Comparison of ENCODE assay signal across 8 cellular contexts in genomic region chr12:132471011-132471857, GRCh38. TPM values are rescaled to one million over a fixed set of nuclear protein-coding genes. Genes with fewer than 3 reads are reported as not detected.
DNase-seq lines count a peak whose midpoint lies in the region; ATAC-seq and TF ChIP-seq lines count a peak whose summit lies in the region.
"Had no signal": no experiment of that assay in that cellular context is flagged by ENCODE, and none has a peak within 500 bp of the region (broad histone marks: within the 10 kb centered on the region; RNA-seq: fewer than 3 reads in every experiment).

No MANE protein-coding gene starts in this region.

- no peak overlapping the region for H3K4me2 ChIP-seq in neural progenitor cell

- no peak overlapping the region for H3K4me3 ChIP-seq in neural progenitor cell

- no peaks in the 10 kb centered on the region for H3K9me3 ChIP-seq in neural progenitor cell (ENCODE audit: low read depth)

- DNase-seq in neural progenitor cell (ENCODE audit: low spot score) (no peak), glutamatergic neuron (no peak), middle frontal gyrus (ENCODE audit: extremely low spot score, low spot score) (no peak)
- DNase-seq: NCI-H446 treated with DMSO at 0.1 percent for 48 hours had no signal

- H3K4me1 Mint-ChIP-seq in IgD-negative memory B cell = peaks cover 27 to 34% (median 30%) of the 10 kb centered on the region in 3 donors
- H3K4me1 Mint-ChIP-seq in activated T-helper 17 cell treated with anti-CD3 and anti-CD28 coated beads, Interleukin-2, amount 50 U/mL, for 72 hours = peaks cover 28% of the 10 kb centered on the region
- peaks cover 17% of the 10 kb centered on the region for H3K4me1 Mint-ChIP-seq in neural progenitor cell
- peaks cover 12% of the 10 kb centered on the region for H3K4me1 Mint-ChIP-seq in glutamatergic neuron (ENCODE audit: low read depth, unreplicated experiment)

- ATAC-seq in GM18505 (IDR thresholded peaks at IDR 0.05; ENCODE audit: unreplicated experiment) (no peak), GM18873 (IDR thresholded peaks at IDR 0.05; ENCODE audit: low FRiP score, unreplicated experiment) (no peak)
- peak; percentile 31 for ATAC-seq in activated T-helper 17 cell treated with anti-CD3 and anti-CD28 coated beads, Interleukin-2, amount 50 U/mL, for 72 hours (replicated peaks)

- H3K27me3 Mint-ChIP-seq in IgD-negative memory B cell (peaks cover 4% of the 10 kb centered on the region), neural progenitor cell (ENCODE audit: insufficient read depth, low read depth) (peaks cover 11% of the 10 kb centered on the region), glutamatergic neuron (ENCODE audit: unreplicated experiment) (peaks cover 8% of the 10 kb centered on the region)
- H3K27me3 Mint-ChIP-seq in activated T-helper 17 cell treated with anti-CD3 and anti-CD28 coated beads, Interleukin-2, amount 50 U/mL, for 72 hours = peaks cover 7% of the 10 kb centered on the region

- no peaks in the 10 kb centered on the region for H3K79me2 ChIP-seq in neural progenitor cell (ENCODE audit: low read depth)

- no peaks in the 10 kb centered on the region for H3K36me3 ChIP-seq in neural progenitor cell

- TF ChIP-seq POLR2A in GM18505 (IDR thresholded peaks at IDR 0.05; ENCODE audit: borderline replicate concordance, extremely low read depth, insufficient read depth, insufficient read length) = peak; percentile 32

- no peak overlapping the region for H2AFZ ChIP-seq in neural progenitor cell (replicated peaks)

- no peak overlapping the region for H3K27ac ChIP-seq in neural progenitor cell

- peaks cover 1% of the 10 kb centered on the region for H3K36me3 Mint-ChIP-seq in IgD-negative memory B cell
- H3K36me3 Mint-ChIP-seq in activated T-helper 17 cell treated with anti-CD3 and anti-CD28 coated beads, Interleukin-2, amount 50 U/mL, for 72 hours (ENCODE audit: low read depth) = no peaks in the 10 kb centered on the region
- H3K36me3 Mint-ChIP-seq in neural progenitor cell = peaks cover 4% of the 10 kb centered on the region
- peaks cover 4% of the 10 kb centered on the region for H3K36me3 Mint-ChIP-seq in glutamatergic neuron (ENCODE audit: unreplicated experiment)

- H3K27ac Mint-ChIP-seq in IgD-negative memory B cell (peak overlapping the region; percentile 63 to 94 (median 93)), neural progenitor cell (no peak overlapping the region), glutamatergic neuron (ENCODE audit: unreplicated experiment) (no peak overlapping the region)
- no peak overlapping the region for H3K27ac Mint-ChIP-seq in activated T-helper 17 cell treated with anti-CD3 and anti-CD28 coated beads, Interleukin-2, amount 50 U/mL, for 72 hours

- H3K4me3 Mint-ChIP-seq in IgD-negative memory B cell (peak overlapping the region; percentile 60 to 93 (median 85)), neural progenitor cell (peak overlapping the region; percentile 62), glutamatergic neuron (ENCODE audit: unreplicated experiment) (no peak overlapping the region)
- H3K4me3 Mint-ChIP-seq in activated T-helper 17 cell treated with anti-CD3 and anti-CD28 coated beads, Interleukin-2, amount 50 U/mL, for 72 hours = peak overlapping the region; percentile 54

- H3K9me3 Mint-ChIP-seq in IgD-negative memory B cell = no peaks in the 10 kb centered on the region
- H3K9me3 Mint-ChIP-seq in activated T-helper 17 cell treated with anti-CD3 and anti-CD28 coated beads, Interleukin-2, amount 50 U/mL, for 72 hours = no peaks in the 10 kb centered on the region
- peaks cover 13% of the 10 kb centered on the region for H3K9me3 Mint-ChIP-seq in neural progenitor cell
- peaks cover 17% of the 10 kb centered on the region for H3K9me3 Mint-ChIP-seq in glutamatergic neuron (ENCODE audit: unreplicated experiment)

- H3K9ac ChIP-seq in neural progenitor cell = no peak overlapping the region

- peaks cover 42% of the 10 kb centered on the region for H3K27me3 ChIP-seq in neural progenitor cell

- no peaks in the 10 kb centered on the region for H4K20me1 ChIP-seq in neural progenitor cell (ENCODE audit: low read depth)

- H3K4me1 ChIP-seq in neural progenitor cell = peaks cover 3% of the 10 kb centered on the region

- peaks cover 4% of the 10 kb centered on the region for H3F3A ChIP-seq in neural progenitor cell (ENCODE audit: low read depth)

- no peak for TF ChIP-seq CTCF in neural progenitor cell (IDR thresholded peaks at IDR 0.05)
- no peak for TF ChIP-seq CTCF in glutamatergic neuron (IDR thresholded peaks at IDR 0.05; ENCODE audit: partially characterized antibody, unreplicated experiment)

RNA-seq across cellular contexts. Expression of gene FBRSL1, which starts 18.7 kb away (rescaled TPM):
- 6.8 TPM for polyA plus RNA-seq in IgD-negative memory B cell
- 10 to 100 TPM; 34.7 to 38.7 TPM for total RNA-seq in activated T-helper 17 cell treated with anti-CD3 and anti-CD28 coated beads, Interleukin-2, amount 50 U/mL, for 72 hours
- total RNA-seq in neural progenitor cell (ENCODE audit: low replicate concordance) (7.4 and 30.6 TPM in 2 replicates), glutamatergic neuron (ENCODE audit: unreplicated experiment) (211 TPM)

Comparison
In these comparisons a context has a peak if more than half of its experiments do, and no peak if none do; other contexts are left out.
1. H3K27ac Mint-ChIP-seq: peak in IgD-negative memory B cell (3 of 3); none in activated T-helper 17 cell treated with anti-CD3 and anti-CD28 coated beads, Interleukin-2, amount 50 U/mL, for 72 hours (single experiment), neural progenitor cell (single experiment) and glutamatergic neuron (single experiment).